In the genomic region with DNA sequence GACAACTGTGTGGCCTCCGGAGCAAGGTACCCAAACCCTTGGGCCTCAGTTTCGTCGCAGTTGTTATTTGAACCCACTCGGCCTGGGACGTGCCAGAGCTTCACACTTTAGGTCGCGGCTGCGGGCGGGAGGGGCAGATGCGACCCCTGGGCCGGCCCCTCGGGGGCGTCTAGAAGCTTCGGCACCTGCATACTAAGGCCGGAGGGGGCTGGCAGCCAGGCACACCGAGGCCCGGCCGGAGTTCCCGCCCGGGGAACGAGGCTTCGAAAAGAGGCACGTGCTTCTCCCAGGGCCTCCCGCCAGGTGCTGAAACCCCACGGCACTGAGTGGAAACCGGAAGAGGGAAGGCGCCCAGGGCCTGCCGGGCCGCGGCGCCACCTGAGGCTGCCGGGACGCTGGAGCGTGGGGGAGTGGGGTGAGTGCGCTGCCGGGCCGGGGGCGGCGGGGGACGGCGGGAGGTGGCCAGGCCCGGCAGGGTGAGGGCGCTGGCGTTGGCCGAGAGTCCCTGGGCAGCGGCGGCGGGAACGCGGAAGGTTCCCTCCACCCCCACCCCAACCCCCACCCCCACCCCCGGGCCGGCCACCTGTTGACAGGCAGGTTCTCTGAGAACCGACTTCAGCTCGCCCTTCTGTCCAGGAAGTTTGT, we compare ENCODE assay signal across 11 cellular contexts. TPM values are rescaled to one million over a fixed set of nuclear protein-coding genes. Genes with fewer than 3 reads are reported as not detected.
DNase-seq lines count a peak whose midpoint lies in the region; ATAC-seq and TF ChIP-seq lines count a peak whose summit lies in the region.
"Had no signal": no experiment of that assay in that cellular context is flagged by ENCODE, and none has a peak within 500 bp of the region (broad histone marks: within the 10 kb centered on the region; RNA-seq: fewer than 3 reads in every experiment).

No MANE protein-coding gene starts in this region.

- no peak overlapping the region for H3K27ac ChIP-seq in lower lobe of right lung
- H3K27ac ChIP-seq: tibial nerve had no signal

- no peaks in the 10 kb centered on the region for H3K36me3 ChIP-seq in lower lobe of right lung
- H3K36me3 ChIP-seq: spleen had no signal

- TF ChIP-seq CTCF in lower lobe of right lung (IDR thresholded peaks at IDR 0.05) (no peak), type B pancreatic cell (conservative IDR thresholded peaks at IDR 0.05) (no peak)

- H3K4me3 Mint-ChIP-seq in activated naive CD8-positive, alpha-beta T cell, result peak overlapping the region; percentile 43
- no peak overlapping the region for H3K4me3 Mint-ChIP-seq in activated naive CD8-positive, alpha-beta T cell treated with anti-CD3 and anti-CD28 coated beads for 36 hours
- H3K4me3 Mint-ChIP-seq in activated T-helper 1 cell treated with anti-CD3 and anti-CD28 coated beads, Interleukin-12 subunit alpha, Interleukin-12 subunit beta, Interleukin-2, Interleukin-4 antibody, amounts not matched to agents 30 ng/mL and 10 ng/mL and 1 ng/mL, durations not matched to agents 14 hours and 24 hours and 36 hours, result peak overlapping the region; percentile 56
- H3K4me3 Mint-ChIP-seq in type B pancreatic cell, result peak overlapping the region; percentile 84
- H3K4me3 Mint-ChIP-seq: central memory CD8-positive, alpha-beta T cell had no signal

- no peak overlapping the region for H3K4me3 ChIP-seq in lower lobe of right lung

- peaks cover 100% of the 10 kb centered on the region for H3K27me3 ChIP-seq in lower lobe of right lung (ENCODE audit: low read depth)

- peaks cover 50% of the 10 kb centered on the region for H3K27me3 Mint-ChIP-seq in activated naive CD8-positive, alpha-beta T cell
- peaks cover 88% of the 10 kb centered on the region for H3K27me3 Mint-ChIP-seq in activated naive CD8-positive, alpha-beta T cell treated with anti-CD3 and anti-CD28 coated beads for 36 hours
- H3K27me3 Mint-ChIP-seq in activated T-helper 1 cell treated with anti-CD3 and anti-CD28 coated beads, Interleukin-12 subunit alpha, Interleukin-12 subunit beta, Interleukin-2, Interleukin-4 antibody, amounts not matched to agents 30 ng/mL and 10 ng/mL and 1 ng/mL, durations not matched to agents 14 hours and 24 hours and 36 hours (ENCODE audit: insufficient read depth), result peaks cover 72% of the 10 kb centered on the region
- peaks cover 92% of the 10 kb centered on the region for H3K27me3 Mint-ChIP-seq in type B pancreatic cell

- intact Hi-C loops in activated T-helper 1 cell treated with anti-CD3 and anti-CD28 coated beads, Interleukin-12 subunit alpha, Interleukin-12 subunit beta, Interleukin-2, Interleukin-4 antibody, amounts not matched to agents 30 ng/mL and 10 ng/mL and 1 ng/mL, durations not matched to agents 14 hours and 24 hours and 36 hours (cut with micrococcal nuclease), result loop anchor here (1.0 to 5.0 kb wide), 2 partner anchors 8 to 363 kb away; no protein-coding TSS in a partner anchor
- intact Hi-C loops in lower lobe of right lung (cut with DNase I), result no loop called here

- no peak overlapping the region for H3K27ac Mint-ChIP-seq in activated naive CD8-positive, alpha-beta T cell
- H3K27ac Mint-ChIP-seq in activated naive CD8-positive, alpha-beta T cell treated with anti-CD3 and anti-CD28 coated beads for 36 hours, result no peak overlapping the region
- H3K27ac Mint-ChIP-seq in activated T-helper 1 cell treated with anti-CD3 and anti-CD28 coated beads, Interleukin-12 subunit alpha, Interleukin-12 subunit beta, Interleukin-2, Interleukin-4 antibody, amounts not matched to agents 30 ng/mL and 10 ng/mL and 1 ng/mL, durations not matched to agents 14 hours and 24 hours and 36 hours, result peak overlapping the region; percentile 68
- H3K27ac Mint-ChIP-seq in type B pancreatic cell, result peak overlapping the region; percentile 85

- no peaks in the 10 kb centered on the region for H3K9me3 ChIP-seq in lower lobe of right lung

- peaks cover 52% of the 10 kb centered on the region for H3K4me1 ChIP-seq in lower lobe of right lung

- H3K36me3 Mint-ChIP-seq in activated naive CD8-positive, alpha-beta T cell, result peaks cover 4% of the 10 kb centered on the region
- H3K36me3 Mint-ChIP-seq in activated naive CD8-positive, alpha-beta T cell treated with anti-CD3 and anti-CD28 coated beads for 36 hours, result no peaks in the 10 kb centered on the region
- peaks cover 9% of the 10 kb centered on the region for H3K36me3 Mint-ChIP-seq in activated T-helper 1 cell treated with anti-CD3 and anti-CD28 coated beads, Interleukin-12 subunit alpha, Interleukin-12 subunit beta, Interleukin-2, Interleukin-4 antibody, amounts not matched to agents 30 ng/mL and 10 ng/mL and 1 ng/mL, durations not matched to agents 14 hours and 24 hours and 36 hours (ENCODE audit: low read depth)
- H3K36me3 Mint-ChIP-seq in type B pancreatic cell, result peaks cover 25% of the 10 kb centered on the region

- H3K9me3 Mint-ChIP-seq in activated naive CD8-positive, alpha-beta T cell (ENCODE audit: low read depth), result no peaks in the 10 kb centered on the region
- peaks cover 3% of the 10 kb centered on the region for H3K9me3 Mint-ChIP-seq in activated naive CD8-positive, alpha-beta T cell treated with anti-CD3 and anti-CD28 coated beads for 36 hours
- peaks cover 4% of the 10 kb centered on the region for H3K9me3 Mint-ChIP-seq in activated T-helper 1 cell treated with anti-CD3 and anti-CD28 coated beads, Interleukin-12 subunit alpha, Interleukin-12 subunit beta, Interleukin-2, Interleukin-4 antibody, amounts not matched to agents 30 ng/mL and 10 ng/mL and 1 ng/mL, durations not matched to agents 14 hours and 24 hours and 36 hours
- H3K9me3 Mint-ChIP-seq in type B pancreatic cell, result no peaks in the 10 kb centered on the region
- H3K9me3 Mint-ChIP-seq: central memory CD8-positive, alpha-beta T cell had no signal

- in situ Hi-C loops in G401 (cut with HindIII; ENCODE audit: low sequenced_read_pairs), result no loop called here

- peak; percentile 9 to 21 for ATAC-seq in lower lobe of right lung

- H3K4me1 Mint-ChIP-seq in activated naive CD8-positive, alpha-beta T cell (ENCODE audit: low read depth), result peaks cover 42% of the 10 kb centered on the region
- H3K4me1 Mint-ChIP-seq in activated naive CD8-positive, alpha-beta T cell treated with anti-CD3 and anti-CD28 coated beads for 36 hours, result peaks cover 39% of the 10 kb centered on the region
- H3K4me1 Mint-ChIP-seq in activated T-helper 1 cell treated with anti-CD3 and anti-CD28 coated beads, Interleukin-12 subunit alpha, Interleukin-12 subunit beta, Interleukin-2, Interleukin-4 antibody, amounts not matched to agents 30 ng/mL and 10 ng/mL and 1 ng/mL, durations not matched to agents 14 hours and 24 hours and 36 hours (ENCODE audit: low read depth), result peaks cover 39% of the 10 kb centered on the region
- peaks cover 24% of the 10 kb centered on the region for H3K4me1 Mint-ChIP-seq in type B pancreatic cell (ENCODE audit: unreplicated experiment)

- no peak for DNase-seq in activated naive CD8-positive, alpha-beta T cell treated with anti-CD3 and anti-CD28 coated beads for 36 hours
- DNase-seq in activated T-helper 1 cell treated with anti-CD3 and anti-CD28 coated beads, Interleukin-12 subunit alpha, Interleukin-12 subunit beta, Interleukin-2, Interleukin-4 antibody, amounts not matched to agents 30 ng/mL and 10 ng/mL and 1 ng/mL, durations not matched to agents 14 hours and 24 hours and 36 hours (ENCODE audit: low spot score), result no peak
- no peak for DNase-seq in lower lobe of right lung
- DNase-seq in type B pancreatic cell (ENCODE audit: extremely low spot score, unreplicated experiment), result peak; percentile 70
- no peak for DNase-seq in G401 (ENCODE audit: low spot score)
- no peak for DNase-seq in HuH-7.5 (ENCODE audit: low spot score)
- DNase-seq in NCI-H774 (lab: John Stamatoyannopoulos, UW), result no peak
- DNase-seq: spleen had no signal

RNA-seq across cellular contexts. Expression of a gene that starts 8.9 kb away (rescaled TPM):
- not detected for total RNA-seq in activated naive CD8-positive, alpha-beta T cell treated with anti-CD3 and anti-CD28 coated beads for 36 hours
- 0.31 TPM in 1 of 2 replicates, not detected in the other for total RNA-seq in activated T-helper 1 cell treated with anti-CD3 and anti-CD28 coated beads, Interleukin-12 subunit alpha, Interleukin-12 subunit beta, Interleukin-2, Interleukin-4 antibody, amounts not matched to agents 30 ng/mL and 10 ng/mL and 1 ng/mL, durations not matched to agents 14 hours and 24 hours and 36 hours
- total RNA-seq in lower lobe of right lung (0.27 TPM), type B pancreatic cell (ENCODE audit: low replicate concordance) (10.4 and 31.9 TPM in 2 replicates)
- 0.68 and 0.81 TPM in 2 replicates for total RNA-seq in G401 (2014; rRNA removed; shearing (Covaris generic))
- total RNA-seq: tibial nerve had no signal

Comparison
In these comparisons a context has a peak if more than half of its experiments do, and no peak if none do; other contexts are left out.
1. H3K27ac Mint-ChIP-seq: peak in activated T-helper 1 cell treated with anti-CD3 and anti-CD28 coated beads, Interleukin-12 subunit alpha, Interleukin-12 subunit beta, Interleukin-2, Interleukin-4 antibody, amounts not matched to agents 30 ng/mL and 10 ng/mL and 1 ng/mL, durations not matched to agents 14 hours and 24 hours and 36 hours (single experiment) and type B pancreatic cell (single experiment); none in activated naive CD8-positive, alpha-beta T cell (single experiment) and activated naive CD8-positive, alpha-beta T cell treated with anti-CD3 and anti-CD28 coated beads for 36 hours (single experiment).